In the genomic region with DNA sequence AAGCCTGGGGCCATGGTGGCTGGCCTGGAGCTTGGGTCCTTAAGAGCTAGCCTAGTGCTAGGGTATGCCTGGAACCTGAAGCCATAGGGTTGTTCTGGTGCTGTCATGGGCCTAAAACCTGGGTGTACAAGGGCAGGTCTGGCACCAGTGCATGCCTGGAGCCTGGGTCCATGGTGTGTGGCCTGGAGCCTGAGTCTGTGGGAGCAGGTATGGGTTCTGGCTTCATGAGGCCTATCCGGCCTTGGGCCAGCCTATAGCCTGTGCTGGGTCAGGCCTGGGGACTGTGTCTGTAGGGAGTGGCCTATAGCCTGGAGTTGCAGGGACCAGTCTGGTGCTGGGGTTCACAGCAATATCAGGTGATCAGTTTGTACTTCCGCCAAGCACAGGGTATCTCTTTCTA, we compare ENCODE assay signal across 18 cellular contexts.
DNase-seq lines count a peak whose midpoint lies in the region; ATAC-seq and TF ChIP-seq lines count a peak whose summit lies in the region.
"Had no signal": no experiment of that assay in that cellular context is flagged by ENCODE, and none has a peak within 500 bp of the region (broad histone marks: within the 10 kb centered on the region; RNA-seq: fewer than 3 reads in every experiment).

No MANE protein-coding gene starts in this region.

- H3K36me3 ChIP-seq in left ventricle myocardium inferior (no peaks in the 10 kb centered on the region), lower lobe of right lung (no peaks in the 10 kb centered on the region), aorta (ENCODE audit: control insufficient read depth in 1 of 2, insufficient read depth in 2 of 2, low read length in 1 of 2) (no peaks in the 10 kb centered on the region)
- H3K36me3 ChIP-seq: BLaER1 had no signal

- no peak overlapping the region for H3K4me3 ChIP-seq in left ventricle myocardium inferior
- no peak overlapping the region for H3K4me3 ChIP-seq in lower lobe of right lung
- no peak overlapping the region for H3K4me3 ChIP-seq in aorta (ENCODE audit: low read length in 2 of 2)
- H3K4me3 ChIP-seq: BLaER1 had no signal

- peaks cover 15 to 34% of the 10 kb centered on the region in 2 donors for H3K4me1 Mint-ChIP-seq in stimulated activated naive B cell treated with anti-CD40 and anti-IgM and Interleukin-4, amounts not matched to agents 10 μg/mL and 1 μg/mL and 100 μg/mL, for 72 hours
- H3K4me1 Mint-ChIP-seq: CD8-positive, alpha-beta memory T cell had no signal

- H3K4me1 ChIP-seq in left ventricle myocardium inferior (no peaks in the 10 kb centered on the region), lower lobe of right lung (no peaks in the 10 kb centered on the region), aorta (ENCODE audit: control insufficient read depth in 1 of 2, insufficient read depth in 2 of 2, low read length in 2 of 2) (no peaks in the 10 kb centered on the region)
- H3K4me1 ChIP-seq: BLaER1, Caco-2 had no signal

- intact Hi-C loops in Right ventricle myocardium inferior (cut with DNase I) (no loop called here), left ventricle myocardium inferior (cut with micrococcal nuclease) (no loop called here), lower lobe of right lung (cut with DNase I) (no loop called here), aorta (cut with DNase I) (no loop called here)

- H3K27me3 Mint-ChIP-seq in stimulated activated naive B cell treated with anti-CD40 and anti-IgM and Interleukin-4, amounts not matched to agents 10 μg/mL and 1 μg/mL and 100 μg/mL, for 72 hours = no peaks in the 10 kb centered on the region
- H3K27me3 Mint-ChIP-seq: CD8-positive, alpha-beta memory T cell had no signal

- DNase-seq in Right ventricle myocardium inferior (ENCODE audit: missing footprints) (peak; percentile 37), left ventricle myocardium inferior (no peak), lower lobe of right lung (no peak), aorta (peak in 1 of 2 donors; percentile 34), anterior cingulate cortex (lab: John Stamatoyannopoulos, UW) (no peak), NCI-H2107 (lab: John Stamatoyannopoulos, UW) (no peak)
- no peak for DNase-seq in stimulated activated naive B cell treated with anti-CD40 and anti-IgM and Interleukin-4, amounts not matched to agents 10 μg/mL and 1 μg/mL and 100 μg/mL, for 72 hours
- no peak for DNase-seq in activated CD4-positive, alpha-beta T cell treated with anti-CD3 and anti-CD28 coated beads, Interleukin-2, amount 50 U/mL, for 1 hour
- DNase-seq: 8988T; AML-193; Caco-2; CD8-positive, alpha-beta memory T cell; DND-41; GDM1; HCEC 1CT; HFFc6 had no signal

- peaks cover 11 to 19% of the 10 kb centered on the region in 2 donors for H3K9me3 Mint-ChIP-seq in stimulated activated naive B cell treated with anti-CD40 and anti-IgM and Interleukin-4, amounts not matched to agents 10 μg/mL and 1 μg/mL and 100 μg/mL, for 72 hours
- H3K9me3 Mint-ChIP-seq: HFFc6 had no signal

- H3K36me3 Mint-ChIP-seq in stimulated activated naive B cell treated with anti-CD40 and anti-IgM and Interleukin-4, amounts not matched to agents 10 μg/mL and 1 μg/mL and 100 μg/mL, for 72 hours = peaks cover 11 to 12% of the 10 kb centered on the region in 2 donors
- H3K36me3 Mint-ChIP-seq: CD8-positive, alpha-beta memory T cell had no signal

- TF ChIP-seq CTCF in left ventricle myocardium inferior (IDR thresholded peaks at IDR 0.05; ENCODE audit: borderline replicate concordance) = no peak
- no peak for TF ChIP-seq CTCF in lower lobe of right lung (IDR thresholded peaks at IDR 0.05)

- H3K27me3 ChIP-seq in left ventricle myocardium inferior (ENCODE audit: low read depth) (no peaks in the 10 kb centered on the region), lower lobe of right lung (ENCODE audit: low read depth) (no peaks in the 10 kb centered on the region), aorta (ENCODE audit: control insufficient read depth in 1 of 2, insufficient read depth in 2 of 2, low read length in 1 of 2) (no peaks in the 10 kb centered on the region)
- H3K27me3 ChIP-seq: BLaER1 had no signal

- H3K4me3 Mint-ChIP-seq in stimulated activated naive B cell treated with anti-CD40 and anti-IgM and Interleukin-4, amounts not matched to agents 10 μg/mL and 1 μg/mL and 100 μg/mL, for 72 hours = no peak overlapping the region
- H3K4me3 Mint-ChIP-seq: CD8-positive, alpha-beta memory T cell; HFFc6 had no signal

- 76 to 100% methylated on average over 2 of the region's 2 CpGs for WGBS in aorta, 2 donors

- no peak for ATAC-seq in Right ventricle myocardium inferior
- ATAC-seq in lower lobe of right lung = peak; percentile 19 to 42
- no peak for ATAC-seq in stimulated activated naive B cell treated with anti-CD40 and anti-IgM and Interleukin-4, amounts not matched to agents 10 μg/mL and 1 μg/mL and 100 μg/mL, for 72 hours (replicated peaks)
- peak; percentile 22 for ATAC-seq in aorta (ENCODE audit: low FRiP score)
- ATAC-seq: HepG2 had no signal

- H3K27ac ChIP-seq in left ventricle myocardium inferior (replicated peaks) (no peak overlapping the region), lower lobe of right lung (no peak overlapping the region), aorta (ENCODE audit: low read depth in 1 of 2, low read length in 2 of 2) (no peak overlapping the region)
- H3K27ac ChIP-seq: BLaER1 had no signal

- peak overlapping the region; percentile 76 for H3K27ac Mint-ChIP-seq in stimulated activated naive B cell treated with anti-CD40 and anti-IgM and Interleukin-4, amounts not matched to agents 10 μg/mL and 1 μg/mL and 100 μg/mL, for 72 hours
- H3K27ac Mint-ChIP-seq: CD8-positive, alpha-beta memory T cell; HFFc6 had no signal

- peaks cover 20% of the 10 kb centered on the region for H3K9me3 ChIP-seq in left ventricle myocardium inferior (replicated peaks)
- no peaks in the 10 kb centered on the region for H3K9me3 ChIP-seq in lower lobe of right lung
- H3K9me3 ChIP-seq in aorta (ENCODE audit: control insufficient read depth, low read length) = no peaks in the 10 kb centered on the region
- H3K9me3 ChIP-seq: Caco-2 had no signal

Comparison
In these comparisons a context has a peak if more than half of its experiments do, and no peak if none do; other contexts are left out.
1. ATAC-seq: peak in lower lobe of right lung (2 of 2) and aorta (single experiment); none in Right ventricle myocardium inferior (single experiment) and stimulated activated naive B cell treated with anti-CD40 and anti-IgM and Interleukin-4, amounts not matched to agents 10 μg/mL and 1 μg/mL and 100 μg/mL, for 72 hours (0 of 2).